In the genomic region with DNA sequence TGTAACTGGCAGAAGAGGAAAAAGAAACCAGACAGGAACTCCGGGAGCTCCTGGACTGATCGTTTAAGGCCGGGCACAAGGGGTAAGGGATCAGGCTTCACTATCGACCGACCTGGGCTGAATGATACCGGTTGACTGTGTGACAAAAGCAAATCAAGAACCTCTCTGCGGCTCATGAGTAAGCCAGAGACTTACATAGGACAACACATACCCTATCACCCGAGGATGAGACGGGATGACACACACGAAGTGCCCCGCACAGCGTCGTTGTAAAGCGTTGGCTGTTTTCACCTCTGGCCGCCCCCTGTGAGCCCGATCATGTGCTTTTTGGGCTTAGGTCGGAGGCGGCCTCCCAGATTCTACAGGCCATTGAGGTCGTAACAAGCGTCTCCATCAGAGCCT, we compare ENCODE assay signal across 1 cellular context.
TF ChIP-seq lines count a peak whose summit lies in the region.

No MANE protein-coding gene starts in this region.

TF ChIP-seq in HCT116, 20 proteins besides CTCF, POLR2A, EP300 and RAD21 (continued from another document):
- TF ChIP-seq REST (IDR thresholded peaks at IDR 0.05; ENCODE audit: low read depth) (no peak), EZH2phosphoT487 (IDR thresholded peaks at IDR 0.05; ENCODE audit: borderline replicate concordance) (no peak), MAX (IDR thresholded peaks at IDR 0.05) (no peak), EZH2 (IDR thresholded peaks at IDR 0.05) (no peak), ZFX (IDR thresholded peaks at IDR 0.05) (no peak), ELF1 (IDR thresholded peaks at IDR 0.05; ENCODE audit: borderline replicate concordance, low read depth) (no peak), CBX3 (IDR thresholded peaks at IDR 0.05; ENCODE audit: low read depth) (no peak), TCF7L2 (IDR thresholded peaks at IDR 0.05; ENCODE audit: borderline replicate concordance, extremely low read depth, insufficient read depth, insufficient read length) (no peak)
